Comparison of ENCODE assay signal across 8 cellular contexts in the genomic region with DNA sequence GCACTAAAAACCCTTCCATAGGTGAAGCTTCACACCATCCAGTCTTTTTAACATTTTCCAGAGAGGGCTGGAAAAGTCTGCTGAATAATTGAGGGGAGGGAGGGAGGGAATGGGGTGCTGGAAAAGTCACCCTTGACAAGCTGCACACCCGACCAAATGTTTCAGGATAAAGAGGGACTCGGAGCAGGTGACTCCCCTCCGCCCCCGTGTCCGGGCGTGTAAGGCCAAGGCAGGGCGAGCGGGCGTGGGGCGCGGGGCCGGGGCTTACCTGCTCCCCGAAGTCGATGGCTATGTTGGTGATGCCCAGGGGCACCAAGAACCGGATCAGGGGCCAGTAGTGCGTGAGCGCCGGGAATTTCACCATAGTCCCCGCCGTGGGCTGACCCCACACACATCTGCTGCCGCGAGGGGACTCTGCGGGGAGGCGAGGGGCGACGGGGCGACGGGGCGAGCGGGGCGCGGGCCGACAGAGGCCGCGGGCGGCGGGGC. TPM values are rescaled to one million over a fixed set of nuclear protein-coding genes. Genes with fewer than 3 reads are reported as not detected.
DNase-seq lines count a peak whose midpoint lies in the region; ATAC-seq and TF ChIP-seq lines count a peak whose summit lies in the region.

No MANE protein-coding gene starts in this region.

- no peaks in the 10 kb centered on the region for H3K36me3 ChIP-seq in lower lobe of right lung

- peak; percentile 56 for DNase-seq in NCI-H2171 treated with DMSO at 0.1 percent for 48 hours (lab: John Stamatoyannopoulos, UW)
- DNase-seq in NCI-H2171 (lab: John Stamatoyannopoulos, UW), result no peak
- DNase-seq in T-helper 17 cell, result peak in 2 of 3 donors; percentile 27 to 28
- no peak for DNase-seq in cardiac fibroblast (ENCODE audit: low read depth in 2 of 2)
- DNase-seq in lower lobe of right lung, result peak; percentile 60
- peak; percentile 6 for DNase-seq in stimulated activated CD8-positive, alpha-beta memory T cell treated with anti-CD3 and anti-CD28 coated beads, Interleukin-15, amount 100 ng/mL, for 24 hours (ENCODE audit: low read depth)
- DNase-seq in CD1c-positive myeloid dendritic cell (ENCODE audit: extremely low spot score), result no peak

- H3K4me3 Mint-ChIP-seq in T-helper 17 cell, result peak overlapping the region; percentile 98

- H3K4me3 ChIP-seq in cardiac fibroblast (replicated peaks in 1 of 2; ENCODE audit: low read depth in 2 of 2, low read length in 2 of 2), result peak overlapping the region; percentile 80 to 84
- H3K4me3 ChIP-seq in lower lobe of right lung, result peak overlapping the region; percentile 75

- ATAC-seq in HG03025 (IDR thresholded peaks at IDR 0.05; ENCODE audit: low FRiP score, unreplicated experiment) (peak; percentile 10), T-helper 17 cell (peak; percentile 5), lower lobe of right lung (peak; percentile 3 to 6)

- H3K9me3 ChIP-seq in T-helper 17 cell (ENCODE audit: control insufficient read depth, low read length, poor library complexity, severe bottlenecking) (no peaks in the 10 kb centered on the region), lower lobe of right lung (no peaks in the 10 kb centered on the region)

- H3K4me1 ChIP-seq in lower lobe of right lung, result peaks cover 19% of the 10 kb centered on the region

- peak overlapping the region; percentile 74 for H3K27ac ChIP-seq in lower lobe of right lung

- H3K27me3 Mint-ChIP-seq in T-helper 17 cell, result no peaks in the 10 kb centered on the region

- H3K4me1 Mint-ChIP-seq in T-helper 17 cell, result peaks cover 30% of the 10 kb centered on the region

- no peaks in the 10 kb centered on the region for H3K27me3 ChIP-seq in lower lobe of right lung (ENCODE audit: low read depth)

- TF ChIP-seq CTCF in cardiac fibroblast (IDR thresholded peaks at IDR 0.05; ENCODE audit: low read depth, low read length), result no peak
- TF ChIP-seq CTCF in lower lobe of right lung (IDR thresholded peaks at IDR 0.05), result no peak

- peak overlapping the region; percentile 99 for H3K27ac Mint-ChIP-seq in T-helper 17 cell

- intact Hi-C loops in lower lobe of right lung (cut with DNase I), result loop anchor here (10.0 kb wide), 1 partner anchor 146 kb away; no protein-coding TSS in a partner anchor

- no peaks in the 10 kb centered on the region for H3K36me3 Mint-ChIP-seq in T-helper 17 cell (ENCODE audit: low read depth)

RNA-seq across cellular contexts. Expression of a gene that starts 0.5 kb away (rescaled TPM):
- total RNA-seq in T-helper 17 cell (100 to 1,000 TPM in 1 of 2 donors, 10 to 100 TPM in 1; 86.8 to 109 TPM), lower lobe of right lung (53.7 TPM)

Comparison
In these comparisons a context has a peak if more than half of its experiments do, and no peak if none do; other contexts are left out.
1. DNase-seq: peak in NCI-H2171 treated with DMSO at 0.1 percent for 48 hours (single experiment), T-helper 17 cell (2 of 3), lower lobe of right lung (single experiment) and stimulated activated CD8-positive, alpha-beta memory T cell treated with anti-CD3 and anti-CD28 coated beads, Interleukin-15, amount 100 ng/mL, for 24 hours (single experiment); none in NCI-H2171 (single experiment), cardiac fibroblast (0 of 2) and CD1c-positive myeloid dendritic cell (single experiment).
2. Peak in every context shown above with its lines, with median percentiles within 50 percentile points of each other: ATAC-seq.